8 cellular contexts compared by ENCODE assay signal in the genomic region with DNA sequence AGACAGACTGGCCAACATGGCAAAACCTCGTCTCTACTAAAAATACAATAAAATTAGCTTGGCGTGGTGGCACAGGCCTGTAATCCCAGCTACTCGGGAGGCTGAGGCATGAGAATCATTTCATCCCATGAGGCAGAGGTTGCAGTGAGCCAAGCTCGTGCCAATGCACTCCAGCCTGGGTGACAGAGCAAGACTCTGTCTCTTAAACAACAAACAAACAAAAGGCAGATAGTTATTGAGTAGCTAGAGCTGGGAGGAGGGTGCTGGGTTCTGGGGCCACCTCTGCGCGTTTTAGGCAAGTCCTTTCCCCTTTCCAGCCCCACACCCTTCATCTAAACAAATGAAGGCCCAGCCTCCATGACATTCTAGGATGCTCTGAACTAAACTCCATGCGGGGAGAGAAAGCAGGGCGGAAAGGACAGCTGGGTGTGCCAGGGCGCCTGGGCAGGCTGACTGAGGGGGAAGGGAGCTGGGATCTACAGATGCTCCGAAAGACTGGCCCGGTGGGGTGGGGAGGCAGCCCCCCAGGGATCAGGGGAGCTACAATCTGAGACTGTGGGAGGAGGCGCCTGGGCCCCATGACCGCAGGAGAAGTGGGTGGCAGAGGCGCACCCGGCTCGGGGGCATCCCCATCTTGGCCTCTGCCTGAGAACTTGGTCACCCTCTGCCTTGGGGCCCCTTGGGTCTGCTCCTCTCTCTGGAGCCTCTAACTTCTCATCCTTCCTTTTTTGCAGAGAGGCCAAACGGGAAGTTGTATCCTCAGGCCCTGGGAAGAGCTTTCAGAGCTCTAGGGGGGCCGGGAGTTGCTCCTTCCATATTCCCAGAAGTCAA. TPM values are rescaled to one million over a fixed set of nuclear protein-coding genes. Genes with fewer than 3 reads are reported as not detected.
DNase-seq lines count a peak whose midpoint lies in the region; ATAC-seq and TF ChIP-seq lines count a peak whose summit lies in the region.

No MANE protein-coding gene starts in this region.

- peaks cover 54% of the 10 kb centered on the region for H3K4me1 Mint-ChIP-seq in activated CD8-positive, alpha-beta T cell treated with anti-CD3 and anti-CD28 coated beads for 36 hours (ENCODE audit: low read depth)

- H3K27me3 ChIP-seq in HL-60 (ENCODE audit: insufficient read depth, poor library complexity, severe bottlenecking), result no peaks in the 10 kb centered on the region

- POLR2A ChIA-PET in activated CD8-positive, alpha-beta T cell treated with anti-CD3 and anti-CD28 coated beads for 36 hours (lab: Charles Lee), result interaction anchor here (0.6 to 11.5 kb wide), 26 partner anchors 8 to 222 kb away, joined by 3 to 280 read pairs (median 5); a partner anchor contains a TSS

- no peaks in the 10 kb centered on the region for H3K9me3 Mint-ChIP-seq in activated CD8-positive, alpha-beta T cell treated with anti-CD3 and anti-CD28 coated beads for 36 hours

- H3K4me3 Mint-ChIP-seq in activated CD8-positive, alpha-beta T cell treated with anti-CD3 and anti-CD28 coated beads for 36 hours, result peak overlapping the region; percentile 100

- H3K27me3 Mint-ChIP-seq in activated CD8-positive, alpha-beta T cell treated with anti-CD3 and anti-CD28 coated beads for 36 hours, result no peaks in the 10 kb centered on the region

- CTCF ChIA-PET in activated CD8-positive, alpha-beta T cell treated with anti-CD3 and anti-CD28 coated beads for 36 hours (lab: Charles Lee), result interaction anchor here (0.8 to 7.5 kb wide), 11 partner anchors 11 to 155 kb away, joined by 3 to 55 read pairs (median 5); a partner anchor contains a TSS

- intact Hi-C loops in activated CD8-positive, alpha-beta T cell treated with anti-CD3 and anti-CD28 coated beads for 36 hours (cut with micrococcal nuclease), result loop anchor here (2.0 to 5.0 kb wide), 2 partner anchors 25 to 36 kb away; no protein-coding TSS in a partner anchor

- peak overlapping the region; percentile 83 for H3K27ac ChIP-seq in HL-60 (replicated peaks)

- peak overlapping the region; percentile 91 for H3K27ac Mint-ChIP-seq in activated CD8-positive, alpha-beta T cell treated with anti-CD3 and anti-CD28 coated beads for 36 hours

- H3K36me3 Mint-ChIP-seq in activated CD8-positive, alpha-beta T cell treated with anti-CD3 and anti-CD28 coated beads for 36 hours (ENCODE audit: low read depth), result peaks cover 53% of the 10 kb centered on the region

- DNase-seq in HL-60 (ENCODE audit: low read depth in 1 of 2, low spot score in 1 of 2), result peak; percentile 76 to 78
- peak; percentile 90 for DNase-seq in activated CD8-positive, alpha-beta T cell treated with anti-CD3 and anti-CD28 coated beads for 36 hours
- DNase-seq in left lobe of liver (ENCODE audit: low spot score), result no peak
- peak; percentile 83 for DNase-seq in stimulated activated naive CD8-positive, alpha-beta T cell treated with anti-CD3 and anti-CD28 coated beads, Interleukin-15, Interleukin-2, amounts not matched to agents 100 U/mL and 50 U/mL, for 24 hours
- no peak for DNase-seq in NCI-H1092 treated with DMSO at 0.1 percent for 48 hours (lab: John Stamatoyannopoulos, UW)
- no peak for DNase-seq in putamen (ENCODE audit: low spot score)

- ATAC-seq in activated CD8-positive, alpha-beta T cell treated with anti-CD3 and anti-CD28 coated beads for 36 hours, result peak; percentile 32
- ATAC-seq in left lobe of liver, result peak; percentile 52
- ATAC-seq in stimulated activated naive CD8-positive, alpha-beta T cell treated with anti-CD3 and anti-CD28 coated beads, Interleukin-15, Interleukin-2, amounts not matched to agents 100 U/mL and 50 U/mL, for 24 hours, result peak; percentile 58
- no peak for ATAC-seq in GM19351 (IDR thresholded peaks at IDR 0.05; ENCODE audit: unreplicated experiment)
- ATAC-seq in GM18867 (IDR thresholded peaks at IDR 0.05; ENCODE audit: unreplicated experiment), result no peak

- H3K4me3 ChIP-seq in HL-60 (replicated peaks; ENCODE audit: insufficient read depth, low read length), result peak overlapping the region; percentile 77

- TF ChIP-seq CTCF in HL-60 (IDR thresholded peaks at IDR 0.05; ENCODE audit: insufficient read depth, low read length), result no peak
- TF ChIP-seq CTCF in activated CD8-positive, alpha-beta T cell treated with anti-CD3 and anti-CD28 coated beads for 36 hours (IDR thresholded peaks at IDR 0.05), result no peak

RNA-seq across cellular contexts. Expression of a gene that starts 0.9 kb away (rescaled TPM):
- 100 to 1,000 TPM; 274 to 285 TPM for total RNA-seq in activated CD8-positive, alpha-beta T cell treated with anti-CD3 and anti-CD28 coated beads for 36 hours
- total RNA-seq in left lobe of liver, result 11.0 TPM

RNA-seq across cellular contexts. Expression of a gene that starts 27.8 kb away (rescaled TPM):
- total RNA-seq in activated CD8-positive, alpha-beta T cell treated with anti-CD3 and anti-CD28 coated beads for 36 hours, result 10 to 100 TPM; 51.8 to 54.0 TPM
- 199 TPM for total RNA-seq in left lobe of liver

RNA-seq across cellular contexts. Expression of a gene that starts 43.6 kb away (rescaled TPM):
- total RNA-seq in activated CD8-positive, alpha-beta T cell treated with anti-CD3 and anti-CD28 coated beads for 36 hours, result 100 to 1,000 TPM in 1 of 2 experiments, 10 to 100 TPM in 1; 98.4 to 105 TPM
- 11.1 TPM for total RNA-seq in left lobe of liver

RNA-seq across cellular contexts. Expression of a gene that starts 52.9 kb away (rescaled TPM):
- total RNA-seq in activated CD8-positive, alpha-beta T cell treated with anti-CD3 and anti-CD28 coated beads for 36 hours, result 1 to 10 TPM; 8.3 to 9.2 TPM
- total RNA-seq in left lobe of liver, result 21.7 TPM

Comparison
In these comparisons a context has a peak if more than half of its experiments do, and no peak if none do; other contexts are left out.
1. DNase-seq: peak in HL-60 (2 of 2), activated CD8-positive, alpha-beta T cell treated with anti-CD3 and anti-CD28 coated beads for 36 hours (single experiment) and stimulated activated naive CD8-positive, alpha-beta T cell treated with anti-CD3 and anti-CD28 coated beads, Interleukin-15, Interleukin-2, amounts not matched to agents 100 U/mL and 50 U/mL, for 24 hours (single experiment); none in left lobe of liver (single experiment), NCI-H1092 treated with DMSO at 0.1 percent for 48 hours (single experiment) and putamen (single experiment).
2. ATAC-seq: peak in activated CD8-positive, alpha-beta T cell treated with anti-CD3 and anti-CD28 coated beads for 36 hours (single experiment), left lobe of liver (single experiment) and stimulated activated naive CD8-positive, alpha-beta T cell treated with anti-CD3 and anti-CD28 coated beads, Interleukin-15, Interleukin-2, amounts not matched to agents 100 U/mL and 50 U/mL, for 24 hours (single experiment); none in GM19351 (single experiment) and GM18867 (single experiment).
3. RNA of a gene that starts 0.9 kb away (total RNA-seq): 274 to 285 TPM in activated CD8-positive, alpha-beta T cell treated with anti-CD3 and anti-CD28 coated beads for 36 hours; 11.0 TPM in left lobe of liver (single experiment); every median in the first group is over 10 times any median in the second.